In genomic region chr2:142880275-142880674, GRCh38 we compare ENCODE assay signal across 17 cellular contexts. TPM values are rescaled to one million over a fixed set of nuclear protein-coding genes. Genes with fewer than 3 reads are reported as not detected.
DNase-seq lines count a peak whose midpoint lies in the region; ATAC-seq and TF ChIP-seq lines count a peak whose summit lies in the region.
"Had no signal": no experiment of that assay in that cellular context is flagged by ENCODE, and none has a peak within 500 bp of the region (broad histone marks: within the 10 kb centered on the region; RNA-seq: fewer than 3 reads in every experiment).

No MANE protein-coding gene starts in this region.

- ATAC-seq in stimulated activated naive CD8-positive, alpha-beta T cell treated with anti-CD3 and anti-CD28 coated beads, Interleukin-15, Interleukin-2, amounts not matched to agents 100 U/mL and 50 U/mL, for 24 hours, result peak; percentile 19
- ATAC-seq in stimulated activated naive CD8-positive, alpha-beta T cell treated with anti-CD3 and anti-CD28 coated beads, Interleukin-15, amount 100 ng/mL, for 72 hours, result no peak
- peak; percentile 81 for ATAC-seq in PC-3
- ATAC-seq: activated CD4-positive, CD25-positive, alpha-beta regulatory T cell treated with anti-CD3 and anti-CD28 coated beads, Interleukin-2, amount 50 U/mL, for 24 hours had no signal

- no peaks in the 10 kb centered on the region for H3K27me3 ChIP-seq in PC-3 (ENCODE audit: low read length)
- H3K27me3 ChIP-seq: MG63, testis had no signal

- H4K20me1 ChIP-seq in PC-3 (ENCODE audit: low read length), result no peaks in the 10 kb centered on the region

- no peaks in the 10 kb centered on the region for H3K79me2 ChIP-seq in PC-3 (ENCODE audit: low read length)

- peak overlapping the region; percentile 74 for H3K27ac ChIP-seq in PC-3 (ENCODE audit: low read length)
- H3K27ac ChIP-seq: coronary artery, testis had no signal

- no peaks in the 10 kb centered on the region for H3K36me3 ChIP-seq in PC-3 (ENCODE audit: low read depth, low read length)
- H3K36me3 ChIP-seq: MG63 had no signal

- no peaks in the 10 kb centered on the region for H3K27me3 Mint-ChIP-seq in stimulated activated naive CD8-positive, alpha-beta T cell treated with anti-CD3 and anti-CD28 coated beads, Interleukin-15, amount 100 ng/mL, for 72 hours

- no peaks in the 10 kb centered on the region for H3K9me2 ChIP-seq in PC-3 (replicated peaks; ENCODE audit: low read length)

- H3F3A ChIP-seq in PC-3 (ENCODE audit: low read length, unreplicated experiment), result no peaks in the 10 kb centered on the region

- H3K4me1 Mint-ChIP-seq in stimulated activated naive CD8-positive, alpha-beta T cell treated with anti-CD3 and anti-CD28 coated beads, Interleukin-15, amount 100 ng/mL, for 72 hours, result no peaks in the 10 kb centered on the region

- no peak overlapping the region for H3K27ac Mint-ChIP-seq in stimulated activated naive CD8-positive, alpha-beta T cell treated with anti-CD3 and anti-CD28 coated beads, Interleukin-15, amount 100 ng/mL, for 72 hours
- H3K27ac Mint-ChIP-seq: H9, mesothelial cell of epicardium had no signal

- peak overlapping the region; percentile 33 for H3K4me2 ChIP-seq in PC-3 (ENCODE audit: low read length)

- intact Hi-C loops in PC-3 (cut with micrococcal nuclease), result loop anchor here (1.0 kb wide), 2 partner anchors 60 to 100 kb away; no protein-coding TSS in a partner anchor

- no peak for DNase-seq in stimulated activated naive CD8-positive, alpha-beta T cell treated with anti-CD3 and anti-CD28 coated beads, Interleukin-15, Interleukin-2, amounts not matched to agents 100 U/mL and 50 U/mL, for 24 hours
- DNase-seq in stimulated activated naive CD8-positive, alpha-beta T cell treated with anti-CD3 and anti-CD28 coated beads, Interleukin-15, amount 100 ng/mL, for 72 hours, result no peak
- DNase-seq in PC-3 (peak; percentile 77), fibroblast of mammary gland (ENCODE audit: low read depth) (peak; percentile 85), stromal cell of bone marrow (ENCODE audit: low read depth) (peak; percentile 69), NCI-H510A (lab: John Stamatoyannopoulos, UW) (no peak), SKM-1 treated with dmso at 0.1 percent for 144 hours (lab: John Stamatoyannopoulos, UW; ENCODE audit: unreplicated experiment) (no peak)
- no peak for DNase-seq in activated T-cell treated with anti-CD3 and anti-CD28 coated beads, Interleukin-2, amount 50 U/mL, for 1 hour
- DNase-seq: ACHN; activated effector memory CD4-positive, alpha-beta T cell treated with Interleukin-2 at 50 U/mL for 16 hours; H9; MG63; NCI-H524 treated with DMSO at 0.1 percent for 48 hours; testis had no signal

- POLR2A ChIA-PET in PC-3 (lab: Charles Lee; ENCODE audit: unreplicated experiment), result no interaction called here

- H3K4me3 ChIP-seq in PC-3 (ENCODE audit: low read length) (no peak overlapping the region), fibroblast of mammary gland (ENCODE audit: control insufficient read depth, low read depth, low read length) (no peak overlapping the region)
- H3K4me3 ChIP-seq: coronary artery, MG63, testis had no signal

- CTCF ChIA-PET in PC-3 (lab: Charles Lee), result no interaction called here

- H3K9ac ChIP-seq in PC-3 (ENCODE audit: low read length), result no peak overlapping the region

- H3K9me3 ChIP-seq in PC-3 (ENCODE audit: low read length), result no peaks in the 10 kb centered on the region
- H3K9me3 ChIP-seq: MG63, testis had no signal

- no TSS peak for BruUV-seq in PC-3 (replicated peaks; lab: Mats Ljungman, UMichigan)

- peaks cover 43% of the 10 kb centered on the region for H3K4me1 ChIP-seq in PC-3 (ENCODE audit: insufficient read depth, low read length)
- H3K4me1 ChIP-seq: testis had no signal

- H3K9me3 Mint-ChIP-seq in stimulated activated naive CD8-positive, alpha-beta T cell treated with anti-CD3 and anti-CD28 coated beads, Interleukin-15, amount 100 ng/mL, for 72 hours, result peaks cover 0 to 4% of the 10 kb centered on the region in 2 donors

- no peak for TF ChIP-seq CTCF in PC-3 (conservative IDR thresholded peaks at IDR 0.05; ENCODE audit: low read depth, low read length)
- TF ChIP-seq CTCF in fibroblast of mammary gland (conservative IDR thresholded peaks at IDR 0.05; ENCODE audit: control insufficient read depth, insufficient read depth, low read depth, low read length), result no peak

- H2AFZ ChIP-seq in PC-3 (ENCODE audit: low read length), result no peak overlapping the region

- H3K4me3 Mint-ChIP-seq in stimulated activated naive CD8-positive, alpha-beta T cell treated with anti-CD3 and anti-CD28 coated beads, Interleukin-15, amount 100 ng/mL, for 72 hours, result no peak overlapping the region
- H3K4me3 Mint-ChIP-seq: H9, mesothelial cell of epicardium had no signal

RNA-seq across cellular contexts. Expression of gene KYNU, which starts 2.8 kb away (rescaled TPM):
- total RNA-seq in PC-3 (2014; rRNA removed), result 1.1 and 2.3 TPM in 2 replicates

Comparison
In these comparisons a context has a peak if more than half of its experiments do, and no peak if none do; other contexts are left out.
1. DNase-seq: peak in PC-3 (single experiment), fibroblast of mammary gland (single experiment) and stromal cell of bone marrow (single experiment); none in stimulated activated naive CD8-positive, alpha-beta T cell treated with anti-CD3 and anti-CD28 coated beads, Interleukin-15, Interleukin-2, amounts not matched to agents 100 U/mL and 50 U/mL, for 24 hours (single experiment), stimulated activated naive CD8-positive, alpha-beta T cell treated with anti-CD3 and anti-CD28 coated beads, Interleukin-15, amount 100 ng/mL, for 72 hours (0 of 2), activated T-cell treated with anti-CD3 and anti-CD28 coated beads, Interleukin-2, amount 50 U/mL, for 1 hour (single experiment), NCI-H510A (single experiment) and SKM-1 treated with dmso at 0.1 percent for 144 hours (single experiment).